ENCODE assay signal across 22 cellular contexts in genomic region chr9:101480386-101480785, GRCh38. TPM values are rescaled to one million over a fixed set of nuclear protein-coding genes. Genes with fewer than 3 reads are reported as not detected.
DNase-seq lines count a peak whose midpoint lies in the region; ATAC-seq, FAIRE-seq and TF ChIP-seq lines count a peak whose summit lies in the region.
"Had no signal": no experiment of that assay in that cellular context is flagged by ENCODE, and none has a peak within 500 bp of the region (broad histone marks: within the 10 kb centered on the region; RNA-seq: fewer than 3 reads in every experiment).

No MANE protein-coding gene starts in this region.

- H3K9me3 ChIP-seq in left lung (no peaks in the 10 kb centered on the region), transverse colon (no peaks in the 10 kb centered on the region), testis (no peaks in the 10 kb centered on the region)
- H3K9me3 ChIP-seq: sigmoid colon had no signal

- intact Hi-C loops in left lung (cut with DNase I): no loop called here
- intact Hi-C loops in transverse colon (cut with DNase I; ENCODE audit: low total_unique reads): no loop called here
- intact Hi-C loops in testis (cut with DNase I; ENCODE audit: low total_unique reads): no loop called here

- H3K4me1 ChIP-seq in left lung: no peaks in the 10 kb centered on the region
- H3K4me1 ChIP-seq in transverse colon: peaks cover 20 to 68% (median 32%) of the 10 kb centered on the region in 4 donors
- no peaks in the 10 kb centered on the region for H3K4me1 ChIP-seq in testis

- H3K27me3 ChIP-seq in bronchial epithelial cell (ENCODE audit: control insufficient read depth, insufficient read depth, low read length) (no peaks in the 10 kb centered on the region), left lung (peaks cover 0 to 22% of the 10 kb centered on the region in 2 donors), transverse colon (no peaks in the 10 kb centered on the region), testis (no peaks in the 10 kb centered on the region)
- H3K27me3 ChIP-seq: sigmoid colon had no signal

- TF ChIP-seq POLR2A in transverse colon (IDR thresholded peaks at IDR 0.05): peak; percentile 56
- TF ChIP-seq POLR2A in testis (IDR thresholded peaks at IDR 0.05): no peak

- no peak overlapping the region for H3K27ac ChIP-seq in left lung
- peak overlapping the region; percentile 80 to 87 (median 85) for H3K27ac ChIP-seq in transverse colon
- H3K27ac ChIP-seq in testis: no peak overlapping the region
- H3K27ac ChIP-seq: sigmoid colon had no signal

- FAIRE-seq in bronchial epithelial cell (lab: Jason Lieb, UNC): peak; percentile 75

- ATAC-seq in left lung (peak; percentile 87), GM21526 (IDR thresholded peaks at IDR 0.05; ENCODE audit: low FRiP score, unreplicated experiment) (no peak)
- ATAC-seq: activated CD4-positive, alpha-beta T cell treated with anti-CD3 and anti-CD28 coated beads for 36 hours; HCT116; Panc1; stimulated activated naive CD8-positive, alpha-beta T cell treated with anti-CD3 and anti-CD28 coated beads, Interleukin-15, amount 100 ng/mL, for 72 hours had no signal

- TF ChIP-seq CTCF in bronchial epithelial cell (IDR thresholded peaks at IDR 0.05; ENCODE audit: insufficient read depth, low read length, severe bottlenecking) (no peak), left lung (IDR thresholded peaks at IDR 0.05) (no peak), transverse colon (IDR thresholded peaks at IDR 0.05) (no peak), testis (IDR thresholded peaks at IDR 0.05) (no peak)

- TF ChIP-seq EP300 in transverse colon (IDR thresholded peaks at IDR 0.05; ENCODE audit: low read depth): no peak

- in situ Hi-C loops in transverse colon (cut with MboI; ENCODE audit: low pct_ligation_motif_present in 1 of 4, low pct_unique_long_range_greater_than_20kb in 1 of 4, low sequenced_read_pairs in 3 of 4): no loop called here

- no peak overlapping the region for H3K4me3 ChIP-seq in bronchial epithelial cell (ENCODE audit: low read depth, low read length)
- H3K4me3 ChIP-seq in left lung: no peak overlapping the region
- no peak overlapping the region for H3K4me3 ChIP-seq in transverse colon
- H3K4me3 ChIP-seq in testis: no peak overlapping the region
- H3K4me3 ChIP-seq: sigmoid colon had no signal

- H3K36me3 ChIP-seq in bronchial epithelial cell (ENCODE audit: control insufficient read depth, insufficient read depth, low read length) (peaks cover 10% of the 10 kb centered on the region), left lung (no peaks in the 10 kb centered on the region), transverse colon (no peaks in the 10 kb centered on the region), testis (ENCODE audit: low read depth, missing control alignments) (no peaks in the 10 kb centered on the region)

- DNase-seq in NCI-H2171 (lab: John Stamatoyannopoulos, UW) (peak; percentile 56), bronchial epithelial cell (ENCODE audit: low read depth) (peak; percentile 86), left lung (no peak), transverse colon (peak; percentile 49), NCI-H774 (lab: John Stamatoyannopoulos, UW) (no peak), testis (no peak)
- DNase-seq: activated CD4-positive, alpha-beta T cell treated with anti-CD3 and anti-CD28 coated beads for 36 hours; activated effector memory CD4-positive, alpha-beta T cell treated with anti-CD3 and anti-CD28 coated beads, Interleukin-2, amount 50 U/mL, for 16 hours; effector CD4-positive, alpha-beta T cell; EL; KBM-7; left cardiac atrium; NCI-H1048; NCI-H2029 treated with DMSO at 0.1 percent for 48 hours; nucleus accumbens; sigmoid colon; stimulated activated CD4-positive, alpha-beta T cell treated with anti-CD3 and anti-CD28 coated beads, Interleukin-1b, Interleukin-23, amount 100 ng/mL, for 48 hours; stimulated activated naive CD8-positive, alpha-beta T cell treated with anti-CD3 and anti-CD28 coated beads, Interleukin-15, amount 100 ng/mL, for 72 hours had no signal

RNA-seq across cellular contexts. Expression of gene ALDOB, which starts 44.8 kb away (rescaled TPM):
- total RNA-seq in bronchial epithelial cell: 0.13 TPM in 1 of 2 replicates, not detected in the other
- not detected for total RNA-seq in left lung
- 10 to 100 TPM in 2 of 4 donors, 1 to 10 TPM in 1, not detected in 1; 1.9 to 55.0 (median 20.1) TPM for total RNA-seq in transverse colon
- under 1 TPM in 1 of 2 donors, not detected in 1; 0.79 TPM for total RNA-seq in testis
- 1.9 TPM for polyA plus RNA-seq in testis (ENCODE audit: insufficient read depth, low read depth, low replicate concordance)
- total RNA-seq: activated CD4-positive, alpha-beta T cell treated with anti-CD3 and anti-CD28 coated beads for 36 hours; mononuclear cell had no signal

RNA-seq across cellular contexts. Expression of gene RNF20, which starts 53.3 kb away (rescaled TPM):
- total RNA-seq in bronchial epithelial cell (37.6 and 56.3 TPM in 2 replicates), left lung (10 to 100 TPM; 37.7 to 39.9 TPM), transverse colon (10 to 100 TPM in 3 of 4 donors, 1 to 10 TPM in 1; 9.0 to 21.0 (median 13.9) TPM), testis (10 to 100 TPM; 36.7 to 53.1 TPM)
- 78.0 TPM for polyA plus RNA-seq in testis (ENCODE audit: insufficient read depth, low read depth, low replicate concordance)

Comparison
In these comparisons a context has a peak if more than half of its experiments do, and no peak if none do; other contexts are left out.
1. DNase-seq: peak in NCI-H2171 (single experiment), bronchial epithelial cell (single experiment) and transverse colon (single experiment); none in left lung (0 of 2), NCI-H774 (single experiment) and testis (single experiment).
2. H3K27ac ChIP-seq: peak in transverse colon (4 of 4); none in left lung (0 of 2) and testis (0 of 2).